In genomic region chr14:102928412-102929348, GRCh38 we compare ENCODE assay signal across 9 cellular contexts. TPM values are rescaled to one million over a fixed set of nuclear protein-coding genes. Genes with fewer than 3 reads are reported as not detected.
A peak's percentile ranks its signal among the peaks of the same experiment; 100 is the strongest.
DNase-seq lines count a peak whose midpoint lies in the region; ATAC-seq and TF ChIP-seq lines count a peak whose summit lies in the region.
"Had no signal": no experiment of that assay in that cellular context is flagged by ENCODE, and none has a peak within 500 bp of the region (broad histone marks: within the 10 kb centered on the region; RNA-seq: fewer than 3 reads in every experiment).

No MANE protein-coding gene starts in this region.

- no peak overlapping the region for H3K27ac Mint-ChIP-seq in activated T-cell treated with anti-CD3 and anti-CD28 coated beads, Interleukin-2, amount 50 U/mL, for 24 hours

- no peaks in the 10 kb centered on the region for H3K9me3 Mint-ChIP-seq in activated T-cell treated with anti-CD3 and anti-CD28 coated beads, Interleukin-2, amount 50 U/mL, for 24 hours

- TF ChIP-seq POLR2A in gastroesophageal sphincter (IDR thresholded peaks at IDR 0.05) = no peak

- peak overlapping the region; percentile 51 for H3K4me3 Mint-ChIP-seq in activated T-cell treated with anti-CD3 and anti-CD28 coated beads, Interleukin-2, amount 50 U/mL, for 24 hours

- no peaks in the 10 kb centered on the region for H3K36me3 Mint-ChIP-seq in activated T-cell treated with anti-CD3 and anti-CD28 coated beads, Interleukin-2, amount 50 U/mL, for 24 hours (ENCODE audit: low read depth)

- no peak for TF ChIP-seq CTCF in HEK293 (tag by site-specific recombination; IDR thresholded peaks at IDR 0.05)
- TF ChIP-seq CTCF in gastroesophageal sphincter (IDR thresholded peaks at IDR 0.05) = no peak

- H3K4me1 ChIP-seq in HEK293 (ENCODE audit: control insufficient read depth, insufficient read depth, low read length) (no peaks in the 10 kb centered on the region), gastroesophageal sphincter (peaks cover 9 to 36% (median 28%) of the 10 kb centered on the region in 3 donors), aorta (ENCODE audit: control insufficient read depth in 1 of 2, insufficient read depth in 2 of 2, low read length in 2 of 2) (no peaks in the 10 kb centered on the region)

- peak overlapping the region; percentile 26 for H3K4me3 ChIP-seq in HEK293 (ENCODE audit: low read depth, low read length)
- H3K4me3 ChIP-seq in gastroesophageal sphincter = peak overlapping the region; percentile 21 to 47
- H3K4me3 ChIP-seq in aorta (ENCODE audit: low read length in 2 of 2) = no peak overlapping the region

- peaks cover 12% of the 10 kb centered on the region for H3K4me1 Mint-ChIP-seq in activated T-cell treated with anti-CD3 and anti-CD28 coated beads, Interleukin-2, amount 50 U/mL, for 24 hours (ENCODE audit: low read depth)

- peak; percentile 57 for ATAC-seq in gastroesophageal sphincter
- peak; percentile 43 for ATAC-seq in aorta (ENCODE audit: low FRiP score)

- H3K27ac ChIP-seq in HEK293 (ENCODE audit: extremely low read depth, low read depth, low read length) (no peak overlapping the region; the same call in 1 of the 2 replicates), gastroesophageal sphincter (no peak overlapping the region), aorta (ENCODE audit: low read depth in 1 of 2, low read length in 2 of 2) (no peak overlapping the region)

- H3K9me3 ChIP-seq in HEK293 (ENCODE audit: control insufficient read depth, insufficient read depth, low read depth, low read length) (no peaks in the 10 kb centered on the region), gastroesophageal sphincter (no peaks in the 10 kb centered on the region), aorta (ENCODE audit: control insufficient read depth, low read length) (no peaks in the 10 kb centered on the region)

- H3K36me3 ChIP-seq in HEK293 (ENCODE audit: control insufficient read depth in 2 of 2, insufficient read depth in 1 of 2, low read length in 2 of 2) (peaks cover 0 to 12% of the 10 kb centered on the region in 2 experiments; a peak in 1 of 3 replicates), gastroesophageal sphincter (peaks cover 0 to 23% of the 10 kb centered on the region in 2 donors), aorta (ENCODE audit: control insufficient read depth in 1 of 2, insufficient read depth in 2 of 2, low read length in 1 of 2) (peaks cover 0 to 2% of the 10 kb centered on the region in 2 donors)

- peak; percentile 85 for DNase-seq in D341Med (ENCODE audit: low spot score)
- DNase-seq in NCI-H226 = peak; percentile 59
- peak; percentile 80 for DNase-seq in activated T-cell treated with anti-CD3 and anti-CD28 coated beads, Interleukin-2, amount 50 U/mL, for 24 hours
- peak; percentile 10 for DNase-seq in renal cortical epithelial cell (ENCODE audit: low read depth)
- DNase-seq in aorta = peak; percentile 76 to 90
- DNase-seq in foreskin melanocyte = no peak

- H3K27me3 ChIP-seq in gastroesophageal sphincter = peaks cover 73% of the 10 kb centered on the region
- H3K27me3 ChIP-seq in aorta (ENCODE audit: control insufficient read depth in 1 of 2, insufficient read depth in 2 of 2, low read length in 1 of 2) = no peaks in the 10 kb centered on the region

- 0% methylated on average over 1 of the region's 111 CpGs; no CpG with 5 or more reads in 1 of the 2 donors for WGBS in gastroesophageal sphincter (ENCODE audit: low coverage in 1 of 2), 2 donors
- 1 to 2% methylated on average over 77 to 111 of the region's 111 CpGs for WGBS in aorta, 2 donors

- H3K27me3 Mint-ChIP-seq in activated T-cell treated with anti-CD3 and anti-CD28 coated beads, Interleukin-2, amount 50 U/mL, for 24 hours = peaks cover 56% of the 10 kb centered on the region

- CTCF ChIA-PET in HEK293 (lab: Yijun Ruan, JAX) = no interaction called here

- TF ChIP-seq EP300 in gastroesophageal sphincter (IDR thresholded peaks at IDR 0.05) = no peak

- intact Hi-C loops in aorta (cut with DNase I) = loop anchor here in 1 of 2 donors (10.0 kb wide), 1 partner anchor 404 kb away; no protein-coding TSS in a partner anchor

- POLR2A ChIA-PET in HEK293 (lab: Yijun Ruan, JAX) = no interaction called here

TF ChIP-seq in HEK293, 187 proteins besides CTCF, POLR2A, EP300 and RAD21 (continues in another document):
- TF ChIP-seq ZIC2 (tag by site-specific recombination; IDR thresholded peaks at IDR 0.05) (no peak), ZNF488 (tag by site-specific recombination; IDR thresholded peaks at IDR 0.05) (no peak), ZNF660 (tag by site-specific recombination; IDR thresholded peaks at IDR 0.05) (no peak), ZNF664 (tag by site-specific recombination; IDR thresholded peaks at IDR 0.05) (no peak), ZNF169 (tag by site-specific recombination; IDR thresholded peaks at IDR 0.05) (no peak), ZNF140 (tag by site-specific recombination; IDR thresholded peaks at IDR 0.05) (no peak), ZNF792 (tag by site-specific recombination; IDR thresholded peaks at IDR 0.05) (no peak), SCRT2 (tag by site-specific recombination; IDR thresholded peaks at IDR 0.05) (0 out of 2 replicates have a peak, but pooled peaks have one; percentile 19), ZNF76 (tag by site-specific recombination; IDR thresholded peaks at IDR 0.05; ENCODE audit: borderline replicate concordance, low read depth) (no peak), ZEB2 (tag by site-specific recombination; IDR thresholded peaks at IDR 0.05) (no peak), ZNF473 (tag by site-specific recombination; IDR thresholded peaks at IDR 0.05) (no peak), ZBTB7A (tag by site-specific recombination; IDR thresholded peaks at IDR 0.05; ENCODE audit: low read depth) (no peak), ATF2 (tag by site-specific recombination; IDR thresholded peaks at IDR 0.05; ENCODE audit: low read depth) (no peak), ZNF776 (tag by site-specific recombination; IDR thresholded peaks at IDR 0.05; ENCODE audit: borderline replicate concordance) (no peak), ZNF146 (tag by site-specific recombination; IDR thresholded peaks at IDR 0.05) (no peak), KLF8 (tag by site-specific recombination; IDR thresholded peaks at IDR 0.05) (peak; percentile 72), GLIS2 (tag by site-specific recombination; IDR thresholded peaks at IDR 0.05) (peak; percentile 43; the same call in 1 of the 2 replicates), BCL11A (tag by site-specific recombination; IDR thresholded peaks at IDR 0.05; ENCODE audit: low read depth) (no peak), ZNF10 (tag by site-specific recombination; IDR thresholded peaks at IDR 0.05) (no peak), ZNF391 (tag by site-specific recombination; IDR thresholded peaks at IDR 0.05; ENCODE audit: borderline replicate concordance, low read depth) (no peak), ZNF701 (tag by site-specific recombination; IDR thresholded peaks at IDR 0.05) (no peak), ZNF148 (tag by site-specific recombination; IDR thresholded peaks at IDR 0.05; ENCODE audit: borderline replicate concordance) (no peak), BCL6B (tag by site-specific recombination; IDR thresholded peaks at IDR 0.05) (no peak)

RNA-seq across cellular contexts. Expression of gene AMN, which starts 6.2 kb away (rescaled TPM):
- total RNA-seq in gastroesophageal sphincter (under 1 TPM in 1 of 4 donors, not detected in 3; 0.59 TPM), renal cortical epithelial cell (1.4 and 2.5 TPM in 2 replicates), aorta (under 1 TPM; 0.16 to 0.48 TPM)
- polyA plus RNA-seq in aorta = 1 to 10 TPM in 1 of 2 donors, under 1 TPM in 1; 0.20 to 8.8 TPM
- total RNA-seq: M059J had no signal

Comparison
In these comparisons a context has a peak if more than half of its experiments do, and no peak if none do; other contexts are left out.
1. H3K4me3 ChIP-seq: peak in HEK293 (single experiment) and gastroesophageal sphincter (2 of 2); none in aorta (0 of 2).